ENCODE assay signal across 39 cellular contexts in the genomic region with DNA sequence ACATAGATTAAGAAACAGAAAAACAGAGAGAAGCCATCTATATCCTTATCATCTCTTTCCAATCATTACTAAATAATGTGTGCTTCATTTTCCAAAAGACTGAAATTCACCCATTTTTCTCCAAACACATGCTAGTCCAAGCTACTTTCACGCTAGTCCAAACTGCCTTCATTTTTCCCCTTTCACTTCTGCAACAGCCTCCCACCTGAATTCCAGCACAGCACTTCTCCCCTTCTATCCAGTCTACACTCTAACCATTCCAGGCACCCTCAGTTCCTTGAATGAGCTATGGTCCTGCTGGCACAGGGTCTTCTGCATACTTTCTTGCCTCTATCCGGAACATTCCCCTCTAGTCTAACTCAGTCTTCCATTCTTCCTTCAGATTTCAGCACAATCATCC.
"Had no signal": no experiment of that assay in that cellular context is flagged by ENCODE, and none has a peak within 500 bp of the region (broad histone marks: within the 10 kb centered on the region; RNA-seq: fewer than 3 reads in every experiment).

No MANE protein-coding gene starts in this region.

- H3K27ac Mint-ChIP-seq: activated naive CD4-positive, alpha-beta T cell treated with anti-CD3 and anti-CD28 coated beads for 36 hours; activated naive CD4-positive, alpha-beta T cell treated with anti-CD3 and anti-CD28 coated beads, Interleukin-2, amount 10 ng/mL, durations not matched to agents 7 days and 5 days; activated naive CD4-positive, alpha-beta T cell treated with anti-CD3 and anti-CD28 coated beads, Interleukin-2, amount 50 U/mL, for 24 hours; activated naive CD4-positive, alpha-beta T cell treated with anti-CD3 and anti-CD28 coated beads, Interleukin-2, amount 50 U/mL, for 72 hours; activated naive CD8-positive, alpha-beta T cell; activated naive CD8-positive, alpha-beta T cell treated with anti-CD3 and anti-CD28 coated beads for 36 hours; activated naive CD8-positive, alpha-beta T cell treated with anti-CD3 and anti-CD28 coated beads, Interleukin-2, amount 10 ng/mL, durations not matched to agents 7 days and 5 days; activated naive CD8-positive, alpha-beta T cell treated with anti-CD3 and anti-CD28 coated beads, Interleukin-2, amount 50 U/mL, for 24 hours; activated T-cell treated with anti-CD3 and anti-CD28 coated beads, Interleukin-2, amount 50 U/mL, for 24 hours; activated T-cell treated with anti-CD3 and anti-CD28 coated beads, Interleukin-2, amount 50 U/mL, for 72 hours; activated T-helper 1 cell treated with anti-CD3 and anti-CD28 coated beads, Interleukin-12 subunit alpha, Interleukin-12 subunit beta, Interleukin-2, Interleukin-4 antibody, amounts not matched to agents 30 ng/mL and 10 ng/mL and 1 ng/mL, durations not matched to agents 14 hours and 24 hours and 36 hours; activated T-helper 17 cell treated with anti-CD3 and anti-CD28 coated beads, Interleukin-2, amount 50 U/mL, for 72 hours; activated T-helper 2 cell treated with anti-CD3 and anti-CD28 coated beads, Interferon-gamma antibody, Interleukin-2, Interleukin-4, amounts not matched to agents 10 μg/mL and 5 μg/mL and 100 μg/mL, durations not matched to agents 14 hours and 24 hours and 36 hours; brain had no signal

- H3K9me3 Mint-ChIP-seq: activated naive CD4-positive, alpha-beta T cell treated with anti-CD3 and anti-CD28 coated beads for 36 hours; activated naive CD4-positive, alpha-beta T cell treated with anti-CD3 and anti-CD28 coated beads, Interleukin-2, amount 10 ng/mL, durations not matched to agents 7 days and 5 days; activated naive CD4-positive, alpha-beta T cell treated with anti-CD3 and anti-CD28 coated beads, Interleukin-2, amount 50 U/mL, for 24 hours; activated naive CD4-positive, alpha-beta T cell treated with anti-CD3 and anti-CD28 coated beads, Interleukin-2, amount 50 U/mL, for 72 hours; activated naive CD8-positive, alpha-beta T cell treated with anti-CD3 and anti-CD28 coated beads for 36 hours; activated naive CD8-positive, alpha-beta T cell treated with anti-CD3 and anti-CD28 coated beads, Interleukin-2, amount 10 ng/mL, durations not matched to agents 7 days and 5 days; activated naive CD8-positive, alpha-beta T cell treated with anti-CD3 and anti-CD28 coated beads, Interleukin-2, amount 50 U/mL, for 24 hours; activated T-cell treated with anti-CD3 and anti-CD28 coated beads, Interleukin-2, amount 50 U/mL, for 24 hours; activated T-cell treated with anti-CD3 and anti-CD28 coated beads, Interleukin-2, amount 50 U/mL, for 4 hours; activated T-cell treated with anti-CD3 and anti-CD28 coated beads, Interleukin-2, amount 50 U/mL, for 72 hours; activated T-helper 1 cell treated with anti-CD3 and anti-CD28 coated beads, Interleukin-12 subunit alpha, Interleukin-12 subunit beta, Interleukin-2, Interleukin-4 antibody, amounts not matched to agents 30 ng/mL and 10 ng/mL and 1 ng/mL, durations not matched to agents 14 hours and 24 hours and 36 hours; activated T-helper 17 cell treated with anti-CD3 and anti-CD28 coated beads, Interleukin-2, amount 50 U/mL, for 72 hours; activated T-helper 2 cell treated with anti-CD3 and anti-CD28 coated beads, Interferon-gamma antibody, Interleukin-2, Interleukin-4, amounts not matched to agents 10 μg/mL and 5 μg/mL and 100 μg/mL, durations not matched to agents 14 hours and 24 hours and 36 hours; brain; central memory CD8-positive, alpha-beta T cell had no signal

- H3K27ac ChIP-seq: adrenal gland, body of pancreas, brain microvascular endothelial cell, breast epithelium, cardiac muscle cell had no signal

- H3K27me3 ChIP-seq: adrenal gland, ascending aorta, body of pancreas, brain microvascular endothelial cell, breast epithelium, cardiac muscle cell had no signal

- DNase-seq: activated effector memory CD4-positive, alpha-beta T cell treated with anti-CD3 and anti-CD28 coated beads, Interleukin-2, amount 50 U/mL, for 16 hours; activated effector memory CD4-positive, alpha-beta T cell treated with Interleukin-2 at 50 U/mL for 16 hours; activated gamma-delta T cell; activated gamma-delta T cell treated with Interleukin-2 at 50 U/mL for 16 hours; activated naive CD4-positive, alpha-beta T cell; activated naive CD4-positive, alpha-beta T cell treated with anti-CD3 and anti-CD28 coated beads for 36 hours; activated naive CD4-positive, alpha-beta T cell treated with anti-CD3 and anti-CD28 coated beads, Interleukin-2, amount 10 ng/mL, durations not matched to agents 7 days and 5 days; activated naive CD4-positive, alpha-beta T cell treated with anti-CD3 and anti-CD28 coated beads, Interleukin-2, amount 50 U/mL, for 16 hours; activated naive CD4-positive, alpha-beta T cell treated with Interleukin-2 at 50 U/mL for 16 hours; activated naive CD8-positive, alpha-beta T cell treated with anti-CD3 and anti-CD28 coated beads for 36 hours; activated naive CD8-positive, alpha-beta T cell treated with anti-CD3 and anti-CD28 coated beads, Interleukin-2, amount 10 ng/mL, durations not matched to agents 7 days and 5 days; activated naive CD8-positive, alpha-beta T cell treated with anti-CD3 and anti-CD28 coated beads, Interleukin-2, amount 50 U/mL, for 24 hours; activated T-cell treated with anti-CD3 and anti-CD28 coated beads, Interleukin-2, amount 50 U/mL, for 24 hours; activated T-cell treated with anti-CD3 and anti-CD28 coated beads, Interleukin-2, amount 50 U/mL, for 4 hours; activated T-cell treated with anti-CD3 and anti-CD28 coated beads, Interleukin-2, amount 50 U/mL, for 48 hours; activated T-cell treated with anti-CD3 and anti-CD28 coated beads, Interleukin-2, amount 50 U/mL, for 72 hours; adrenal gland; amniotic stem cell; amygdala; anterior cingulate cortex; aorta; body of pancreas; brain microvascular endothelial cell; caudate nucleus; central memory CD4-positive, alpha-beta T cell; cerebellar nuclear complex had no signal

- H3K27me3 Mint-ChIP-seq: activated naive CD4-positive, alpha-beta T cell treated with anti-CD3 and anti-CD28 coated beads, Interleukin-2, amount 10 ng/mL, durations not matched to agents 7 days and 5 days; activated naive CD4-positive, alpha-beta T cell treated with anti-CD3 and anti-CD28 coated beads, Interleukin-2, amount 50 U/mL, for 24 hours; activated naive CD8-positive, alpha-beta T cell; activated naive CD8-positive, alpha-beta T cell treated with anti-CD3 and anti-CD28 coated beads for 36 hours; activated T-cell treated with anti-CD3 and anti-CD28 coated beads, Interleukin-2, amount 50 U/mL, for 24 hours; activated T-helper 17 cell treated with anti-CD3 and anti-CD28 coated beads, Interleukin-2, amount 50 U/mL, for 72 hours; central memory CD8-positive, alpha-beta T cell had no signal

- H3K36me3 Mint-ChIP-seq: activated naive CD4-positive, alpha-beta T cell treated with anti-CD3 and anti-CD28 coated beads, Interleukin-2, amount 10 ng/mL, durations not matched to agents 7 days and 5 days; activated naive CD4-positive, alpha-beta T cell treated with anti-CD3 and anti-CD28 coated beads, Interleukin-2, amount 50 U/mL, for 24 hours; activated naive CD4-positive, alpha-beta T cell treated with anti-CD3 and anti-CD28 coated beads, Interleukin-2, amount 50 U/mL, for 72 hours; activated naive CD8-positive, alpha-beta T cell; activated naive CD8-positive, alpha-beta T cell treated with anti-CD3 and anti-CD28 coated beads for 36 hours; activated naive CD8-positive, alpha-beta T cell treated with anti-CD3 and anti-CD28 coated beads, Interleukin-2, amount 10 ng/mL, durations not matched to agents 7 days and 5 days; brain had no signal

- FAIRE-seq: astrocyte, bronchial epithelial cell had no signal

- H3K9me3 ChIP-seq: adrenal gland, ascending aorta, body of pancreas, breast epithelium had no signal

- H3K4me3 ChIP-seq: adrenal gland, ascending aorta, body of pancreas, breast epithelium, cardiac muscle cell had no signal

- ATAC-seq: activated naive CD4-positive, alpha-beta T cell treated with anti-CD3 and anti-CD28 coated beads, Interleukin-2, amount 50 U/mL, for 72 hours; activated naive CD8-positive, alpha-beta T cell treated with anti-CD3 and anti-CD28 coated beads, Interleukin-2, amount 50 U/mL, for 24 hours; activated T-cell treated with anti-CD3 and anti-CD28 coated beads, Interleukin-2, amount 50 U/mL, for 4 hours; activated T-cell treated with anti-CD3 and anti-CD28 coated beads, Interleukin-2, amount 50 U/mL, for 72 hours; activated T-helper 17 cell treated with anti-CD3 and anti-CD28 coated beads, Interleukin-2, amount 50 U/mL, for 72 hours; body of pancreas had no signal

- H3K4me1 Mint-ChIP-seq: activated naive CD4-positive, alpha-beta T cell treated with anti-CD3 and anti-CD28 coated beads, Interleukin-2, amount 10 ng/mL, durations not matched to agents 7 days and 5 days; activated naive CD4-positive, alpha-beta T cell treated with anti-CD3 and anti-CD28 coated beads, Interleukin-2, amount 50 U/mL, for 24 hours; activated naive CD8-positive, alpha-beta T cell treated with anti-CD3 and anti-CD28 coated beads for 36 hours; activated naive CD8-positive, alpha-beta T cell treated with anti-CD3 and anti-CD28 coated beads, Interleukin-2, amount 50 U/mL, for 24 hours; activated T-helper 17 cell treated with anti-CD3 and anti-CD28 coated beads, Interleukin-2, amount 50 U/mL, for 72 hours; central memory CD8-positive, alpha-beta T cell had no signal

- H3K4me3 Mint-ChIP-seq: activated naive CD4-positive, alpha-beta T cell treated with anti-CD3 and anti-CD28 coated beads for 36 hours; activated naive CD4-positive, alpha-beta T cell treated with anti-CD3 and anti-CD28 coated beads, Interleukin-2, amount 10 ng/mL, durations not matched to agents 7 days and 5 days; activated naive CD4-positive, alpha-beta T cell treated with anti-CD3 and anti-CD28 coated beads, Interleukin-2, amount 50 U/mL, for 24 hours; activated naive CD8-positive, alpha-beta T cell; activated naive CD8-positive, alpha-beta T cell treated with anti-CD3 and anti-CD28 coated beads for 36 hours; activated naive CD8-positive, alpha-beta T cell treated with anti-CD3 and anti-CD28 coated beads, Interleukin-2, amount 10 ng/mL, durations not matched to agents 7 days and 5 days; activated naive CD8-positive, alpha-beta T cell treated with anti-CD3 and anti-CD28 coated beads, Interleukin-2, amount 50 U/mL, for 24 hours; activated T-cell treated with anti-CD3 and anti-CD28 coated beads, Interleukin-2, amount 50 U/mL, for 24 hours; activated T-cell treated with anti-CD3 and anti-CD28 coated beads, Interleukin-2, amount 50 U/mL, for 4 hours; activated T-cell treated with anti-CD3 and anti-CD28 coated beads, Interleukin-2, amount 50 U/mL, for 72 hours; activated T-helper 1 cell treated with anti-CD3 and anti-CD28 coated beads, Interleukin-12 subunit alpha, Interleukin-12 subunit beta, Interleukin-2, Interleukin-4 antibody, amounts not matched to agents 30 ng/mL and 10 ng/mL and 1 ng/mL, durations not matched to agents 14 hours and 24 hours and 36 hours; activated T-helper 17 cell treated with anti-CD3 and anti-CD28 coated beads, Interleukin-2, amount 50 U/mL, for 72 hours; brain; central memory CD8-positive, alpha-beta T cell had no signal

- H3K36me3 ChIP-seq: adrenal gland, ascending aorta, brain microvascular endothelial cell, breast epithelium, cardiac muscle cell had no signal
